Comparison of ENCODE assay signal across 1 cellular context in genomic region chr7:138563808-138564207, GRCh38.
TF ChIP-seq lines count a peak whose summit lies in the region.

No MANE protein-coding gene starts in this region.

TF ChIP-seq in H1, 55 proteins besides CTCF, POLR2A, EP300 and RAD21:
- no peak for TF ChIP-seq E2F6 (IDR thresholded peaks at IDR 0.05)
- TF ChIP-seq ATF2 (IDR thresholded peaks at IDR 0.05; ENCODE audit: low read length): 0 out of 2 replicates have a peak, but pooled peaks have one; percentile 41
